Comparison of ENCODE assay signal across 8 cellular contexts in the genomic region with DNA sequence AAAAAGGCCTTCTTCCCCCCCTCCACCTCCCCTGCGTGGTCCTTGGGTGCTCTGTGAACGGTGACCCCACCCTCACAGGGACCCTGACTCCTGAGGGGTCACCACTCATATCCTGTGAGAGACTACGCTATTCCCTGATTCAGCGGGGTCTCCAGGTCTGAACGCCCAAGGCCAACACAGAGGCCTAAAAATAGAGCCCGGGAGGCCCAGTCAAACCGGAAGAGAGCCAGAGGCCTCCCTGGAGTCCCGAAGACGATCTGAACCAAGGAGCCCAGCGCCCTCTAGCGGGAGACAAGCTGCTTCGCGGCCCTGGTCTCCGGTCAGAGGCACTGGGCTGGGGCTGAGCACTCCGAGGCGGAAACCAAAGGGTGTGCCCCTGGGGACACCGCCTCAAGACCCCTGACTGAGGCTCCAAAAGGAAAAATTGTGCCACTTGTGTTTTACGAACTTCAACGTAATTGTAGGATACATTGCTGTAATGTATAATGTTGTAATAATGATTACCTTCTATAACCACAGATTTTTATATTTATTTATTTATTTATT. TPM values are rescaled to one million over a fixed set of nuclear protein-coding genes. Genes with fewer than 3 reads are reported as not detected.
A peak's percentile ranks its signal among the peaks of the same experiment; 100 is the strongest.
DNase-seq lines count a peak whose midpoint lies in the region; ATAC-seq and TF ChIP-seq lines count a peak whose summit lies in the region.

No MANE protein-coding gene starts in this region.

- H3K4me3 ChIP-seq in SK-N-MC (peak overlapping the region; percentile 51; the same call in 1 of the 2 replicates), parathyroid adenoma (ENCODE audit: low read depth, low read length) (peak overlapping the region; percentile 2), thyroid gland (replicated peaks in 1 of 3) (no peak overlapping the region)

- no peaks in the 10 kb centered on the region for H3K36me3 Mint-ChIP-seq in activated naive CD4-positive, alpha-beta T cell treated with anti-CD3 and anti-CD28 coated beads, Interleukin-2, amount 10 ng/mL, durations not matched to agents 7 days and 5 days

- TF ChIP-seq CTCF in GM12872 (IDR thresholded peaks at IDR 0.05; ENCODE audit: insufficient read depth, low read depth, low read length) (peak; percentile 89), parathyroid adenoma (IDR thresholded peaks at IDR 0.05) (peak; percentile 86), thyroid gland (IDR thresholded peaks at IDR 0.05) (peak; percentile 77 to 93 (median 87))

- no peaks in the 10 kb centered on the region for H3K9me3 Mint-ChIP-seq in activated naive CD4-positive, alpha-beta T cell treated with anti-CD3 and anti-CD28 coated beads, Interleukin-2, amount 10 ng/mL, durations not matched to agents 7 days and 5 days

- H3K4me3 Mint-ChIP-seq in activated naive CD4-positive, alpha-beta T cell treated with anti-CD3 and anti-CD28 coated beads, Interleukin-2, amount 10 ng/mL, durations not matched to agents 7 days and 5 days = no peak overlapping the region

- H3K27ac ChIP-seq in SK-N-MC = no peak overlapping the region
- peak overlapping the region; percentile 49 for H3K27ac ChIP-seq in parathyroid adenoma
- peak overlapping the region; percentile 34 to 65 (median 41) for H3K27ac ChIP-seq in thyroid gland

- H3K4me1 Mint-ChIP-seq in activated naive CD4-positive, alpha-beta T cell treated with anti-CD3 and anti-CD28 coated beads, Interleukin-2, amount 10 ng/mL, durations not matched to agents 7 days and 5 days = peaks cover 17% of the 10 kb centered on the region

- H3K27ac Mint-ChIP-seq in activated naive CD4-positive, alpha-beta T cell treated with anti-CD3 and anti-CD28 coated beads, Interleukin-2, amount 10 ng/mL, durations not matched to agents 7 days and 5 days = peak overlapping the region; percentile 88

- H3K4me1 ChIP-seq in parathyroid adenoma = no peaks in the 10 kb centered on the region
- H3K4me1 ChIP-seq in thyroid gland = peaks cover 0 to 12% of the 10 kb centered on the region in 2 donors

- no peaks in the 10 kb centered on the region for H3K36me3 ChIP-seq in SK-N-MC (ENCODE audit: insufficient read depth, low read length)
- no peaks in the 10 kb centered on the region for H3K36me3 ChIP-seq in parathyroid adenoma (ENCODE audit: control insufficient read depth, insufficient read depth, low read length)
- no peaks in the 10 kb centered on the region for H3K36me3 ChIP-seq in thyroid gland

- H2AFZ ChIP-seq in parathyroid adenoma = peak overlapping the region; percentile 75

- peak overlapping the region; percentile 39 for H3K4me2 ChIP-seq in parathyroid adenoma (ENCODE audit: low read length)

- H3K27me3 Mint-ChIP-seq in activated naive CD4-positive, alpha-beta T cell treated with anti-CD3 and anti-CD28 coated beads, Interleukin-2, amount 10 ng/mL, durations not matched to agents 7 days and 5 days = peaks cover 16% of the 10 kb centered on the region

- no peak for TF ChIP-seq POLR2A in thyroid gland (IDR thresholded peaks at IDR 0.05)

- DNase-seq in NCI-H1092 treated with DMSO at 0.1 percent for 48 hours (lab: John Stamatoyannopoulos, UW) (peak; percentile 92), SK-N-MC (ENCODE audit: low read depth, low spot score) (peak; percentile 61), head of caudate nucleus (peak; percentile 88 to 98 (median 95)), thyroid gland (peak; percentile 91 to 96)
- peak; percentile 97 for DNase-seq in activated naive CD4-positive, alpha-beta T cell treated with anti-CD3 and anti-CD28 coated beads, Interleukin-2, amount 10 ng/mL, durations not matched to agents 7 days and 5 days

- no peaks in the 10 kb centered on the region for H3K9me3 ChIP-seq in SK-N-MC (ENCODE audit: low read depth, low read length)
- H3K9me3 ChIP-seq in parathyroid adenoma (ENCODE audit: control insufficient read depth, low read length) = no peaks in the 10 kb centered on the region
- H3K9me3 ChIP-seq in thyroid gland = no peaks in the 10 kb centered on the region

- ATAC-seq in HG02759 (IDR thresholded peaks at IDR 0.05; ENCODE audit: unreplicated experiment) = peak; percentile 87

- CTCF ChIA-PET in activated naive CD4-positive, alpha-beta T cell treated with anti-CD3 and anti-CD28 coated beads, Interleukin-2, amount 10 ng/mL, durations not matched to agents 7 days and 5 days (lab: Charles Lee) = interaction anchor here (0.6 to 5.4 kb wide), 17 partner anchors 11 to 202 kb away, joined by 3 to 75 read pairs (median 4); no protein-coding TSS in a partner anchor

- intact Hi-C loops in head of caudate nucleus (cut with DNase I) = loop anchor here (2.0 to 5.0 kb wide), 2 partner anchors 41 to 193 kb away; no protein-coding TSS in a partner anchor
- intact Hi-C loops in thyroid gland (cut with DNase I) = loop anchor here (2.0 kb wide), 1 partner anchor 193 kb away; no protein-coding TSS in a partner anchor

- H3K27me3 ChIP-seq in parathyroid adenoma (ENCODE audit: control insufficient read depth, insufficient read depth, low read length) = no peaks in the 10 kb centered on the region
- H3K27me3 ChIP-seq in thyroid gland = no peaks in the 10 kb centered on the region

- no peaks in the 10 kb centered on the region for H3K79me2 ChIP-seq in parathyroid adenoma

- H3K9ac ChIP-seq in SK-N-MC (ENCODE audit: insufficient read length) (peak overlapping the region; percentile 68), parathyroid adenoma (no peak overlapping the region)

- WGBS in thyroid gland, 2 donors = 7 to 11% methylated on average over 13 to 19 of the region's 19 CpGs

RNA-seq across cellular contexts. Expression of a gene that starts 42.4 kb away (rescaled TPM):
- total RNA-seq in thyroid gland = 10 to 100 TPM; 22.0 to 31.0 (median 24.6) TPM

Comparison
In these comparisons a context has a peak if more than half of its experiments do, and no peak if none do; other contexts are left out.
1. H3K4me3 ChIP-seq: peak in SK-N-MC (single experiment) and parathyroid adenoma (single experiment); none in thyroid gland (0 of 3).
2. Peak in every context shown above with its lines, with median percentiles within 50 percentile points of each other: CTCF ChIP-seq and DNase-seq.